ENCODE assay signal across 26 cellular contexts in genomic region chr17:27443491-27443890, GRCh38.
"Had no signal": no experiment of that assay in that cellular context is flagged by ENCODE, and none has a peak within 500 bp of the region (broad histone marks: within the 10 kb centered on the region; RNA-seq: fewer than 3 reads in every experiment).

No MANE protein-coding gene starts in this region.

- FAIRE-seq: endometrium, islet of Langerhans, keratinocyte had no signal

- H3K36me3 ChIP-seq: colonic mucosa, esophagus squamous epithelium, gastrocnemius medialis, heart right ventricle, left lung, lower lobe of right lung had no signal

- ATAC-seq: effector memory CD8-positive, alpha-beta T cell; gastrocnemius medialis; heart right ventricle; left cardiac atrium; left lung; left ventricle myocardium superior; lower lobe of right lung; mucosa of descending colon had no signal

- H3K27me3 ChIP-seq: colonic mucosa, gastrocnemius medialis, heart right ventricle, left lung had no signal

- H3K4me1 Mint-ChIP-seq: endodermal cell had no signal

- H3K36me3 Mint-ChIP-seq: mesothelial cell of epicardium had no signal

- H3K9me3 ChIP-seq: colonic mucosa, esophagus squamous epithelium, gastrocnemius medialis, heart right ventricle, left lung, lower lobe of right lung, mucosa of descending colon had no signal

- H3K4me3 ChIP-seq: colonic mucosa, esophagus squamous epithelium, gastrocnemius medialis, heart right ventricle, left lung, lower lobe of right lung, mucosa of descending colon had no signal

- H3K4me3 Mint-ChIP-seq: dendritic cell treated with granulocyte-macrophage colony-stimulating factor and Interleukin-4, amounts not matched to agents 40 ng/mL and 50 ng/mL, for 4 days; effector memory CD8-positive, alpha-beta T cell; endodermal cell; mesothelial cell of epicardium had no signal

- DNase-seq: colonic mucosa; cortex of kidney; effector CD8-positive, alpha-beta T cell; effector memory CD8-positive, alpha-beta T cell; endodermal cell; erythroblast; esophagus squamous epithelium; foreskin fibroblast; foreskin melanocyte; gastrocnemius medialis; glutamatergic neuron; head of caudate nucleus; heart right ventricle; hippocampal formation; left cardiac atrium; left lung; left ventricle myocardium superior; lower lobe of right lung; mesenchymal stem cell; mucosa of descending colon had no signal

- H3K27ac ChIP-seq: colonic mucosa, epithelial cell of prostate, esophagus squamous epithelium, gastrocnemius medialis, heart right ventricle, left lung, lower lobe of right lung had no signal

- H3K4me1 ChIP-seq: colonic mucosa, esophagus squamous epithelium, gastrocnemius medialis, left lung, lower lobe of right lung had no signal

- H3K9me3 Mint-ChIP-seq: dendritic cell treated with granulocyte-macrophage colony-stimulating factor and Interleukin-4, amounts not matched to agents 40 ng/mL and 50 ng/mL, for 4 days; effector memory CD8-positive, alpha-beta T cell; endodermal cell; mesothelial cell of epicardium had no signal

- H3K27ac Mint-ChIP-seq: dendritic cell treated with granulocyte-macrophage colony-stimulating factor and Interleukin-4, amounts not matched to agents 40 ng/mL and 50 ng/mL, for 4 days; effector memory CD8-positive, alpha-beta T cell; endodermal cell; mesothelial cell of epicardium had no signal
